8 cellular contexts compared by ENCODE assay signal in genomic region chr1:203287109-203287893, GRCh38. TPM values are rescaled to one million over a fixed set of nuclear protein-coding genes. Genes with fewer than 3 reads are reported as not detected.
DNase-seq lines count a peak whose midpoint lies in the region; ATAC-seq and TF ChIP-seq lines count a peak whose summit lies in the region.

No MANE protein-coding gene starts in this region.

- in situ Hi-C loops in gastrocnemius medialis (cut with MboI; ENCODE audit: low sequenced_read_pairs in 4 of 4): no loop called here

- no peak overlapping the region for H3K4me3 Mint-ChIP-seq in Calu3 (ENCODE audit: low read depth, unreplicated experiment)

- TF ChIP-seq POLR2A in gastrocnemius medialis (IDR thresholded peaks at IDR 0.05): peak; percentile 9 to 10

- H3K36me3 Mint-ChIP-seq in Calu3 (ENCODE audit: insufficient read depth, unreplicated experiment): peaks cover 13% of the 10 kb centered on the region

- peak overlapping the region in 1 of 4 donors; percentile 29 for H3K4me3 ChIP-seq in gastrocnemius medialis

- no peaks in the 10 kb centered on the region for H3K9me3 ChIP-seq in gastrocnemius medialis

- no peaks in the 10 kb centered on the region for H3K27me3 ChIP-seq in gastrocnemius medialis

- ATAC-seq in GM18870 (IDR thresholded peaks at IDR 0.05; ENCODE audit: unreplicated experiment): peak; percentile 38
- ATAC-seq in HG02884 (IDR thresholded peaks at IDR 0.05; ENCODE audit: unreplicated experiment): peak; percentile 29
- peak in 1 of 2 donors; percentile 12 for ATAC-seq in gastrocnemius medialis

- H3K27ac Mint-ChIP-seq in Calu3 (ENCODE audit: unreplicated experiment): no peak overlapping the region

- peaks cover 12% of the 10 kb centered on the region for H3K27me3 Mint-ChIP-seq in Calu3 (ENCODE audit: unreplicated experiment)

- H3K4me1 Mint-ChIP-seq in Calu3 (ENCODE audit: low read depth, unreplicated experiment): peaks cover 30% of the 10 kb centered on the region

- BruUV-seq in Calu3 (replicated peaks; lab: Mats Ljungman, UMichigan): no TSS peak

- intact Hi-C loops in cardiac septum (cut with DNase I) (no loop called here), gastrocnemius medialis (cut with DNase I; ENCODE audit: low total_unique reads) (no loop called here), Calu3 (cut with micrococcal nuclease; ENCODE audit: unreplicated experiment) (no loop called here)

- TF ChIP-seq CTCF in gastrocnemius medialis (IDR thresholded peaks at IDR 0.05 in 4 of 5, conservative IDR thresholded peaks at IDR 0.05 in 1 of 5) (no peak), Calu3 (IDR thresholded peaks at IDR 0.05; ENCODE audit: unreplicated experiment) (no peak)

- CTCF ChIA-PET in Calu3 (lab: Charles Lee): interaction anchor here (1.0 kb wide), 1 partner anchor 18 kb away, joined by 4 read pairs; the partner anchor contains the start of gene BTG2

- H3K4me1 ChIP-seq in gastrocnemius medialis: peaks cover 70 to 79% of the 10 kb centered on the region in 2 donors

- H3K9me3 Mint-ChIP-seq in Calu3 (ENCODE audit: low read depth, unreplicated experiment): no peaks in the 10 kb centered on the region

- H3K27ac ChIP-seq in gastrocnemius medialis: peak overlapping the region; percentile 91 to 96 (median 94)

- H3K36me3 ChIP-seq in gastrocnemius medialis: no peaks in the 10 kb centered on the region

- DNase-seq in NCI-H69 (lab: John Stamatoyannopoulos, UW) (peak; percentile 95), activated T-cell treated with anti-CD3 and anti-CD28 coated beads for 1 hour (ENCODE audit: low read depth) (peak; percentile 64), cardiac septum (ENCODE audit: low spot score) (peak; percentile 88), gastrocnemius medialis (peak in 1 of 2 donors; percentile 61), Calu3 (no peak), NCI-H345 (lab: John Stamatoyannopoulos, UW) (no peak)

RNA-seq across cellular contexts. Expression of gene BTG2, which starts 18.0 kb away (rescaled TPM):
- total RNA-seq in cardiac septum (54.2 TPM), gastrocnemius medialis (100 to 1,000 TPM in 1 of 4 donors, 10 to 100 TPM in 3; 48.0 to 286 (median 74.9) TPM), Calu3 (2022) (2.7 and 4.9 TPM in 2 replicates)

RNA-seq across cellular contexts. Expression of gene CHIT1, which starts 57.8 kb away (rescaled TPM):
- total RNA-seq in cardiac septum: not detected
- total RNA-seq in gastrocnemius medialis: under 1 TPM in 1 of 4 donors, not detected in 3; 0.20 TPM
- not detected in 2 replicates for total RNA-seq in Calu3 (2022)

Comparison
In these comparisons a context has a peak if more than half of its experiments do, and no peak if none do; other contexts are left out.
1. DNase-seq: peak in NCI-H69 (single experiment), activated T-cell treated with anti-CD3 and anti-CD28 coated beads for 1 hour (single experiment) and cardiac septum (single experiment); none in Calu3 (single experiment) and NCI-H345 (single experiment).